1 cellular context compared by ENCODE assay signal in genomic region chrX:126580877-126581276, GRCh38.
TF ChIP-seq lines count a peak whose summit lies in the region.

No MANE protein-coding gene starts in this region.

TF ChIP-seq in endothelial cell of umbilical vein, 7 proteins besides CTCF, POLR2A, EP300 and RAD21 (continued from another document):
- no peak for TF ChIP-seq FOS (IDR thresholded peaks at IDR 0.05; ENCODE audit: borderline replicate concordance, insufficient read depth, low read length)
